24 cellular contexts compared by ENCODE assay signal in the genomic region with DNA sequence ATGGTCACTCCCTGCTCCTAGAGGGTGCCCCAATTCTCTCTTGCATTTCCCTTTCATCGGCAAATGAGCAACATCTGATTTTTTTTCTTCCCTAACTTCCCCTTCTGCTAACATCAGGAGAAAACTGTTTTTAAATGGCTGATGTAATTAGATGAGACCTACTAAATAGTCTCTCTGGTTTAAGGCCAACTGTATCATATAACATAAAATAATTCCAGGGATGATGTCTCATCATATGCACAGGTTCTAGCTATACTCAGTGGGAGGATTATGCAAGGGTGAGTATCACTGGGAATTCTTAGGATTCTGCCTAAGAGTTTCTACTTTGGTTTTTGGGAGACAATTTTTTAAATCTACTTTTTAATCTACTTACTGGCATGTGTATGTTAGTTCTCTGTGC.
"Had no signal": no experiment of that assay in that cellular context is flagged by ENCODE, and none has a peak within 500 bp of the region (broad histone marks: within the 10 kb centered on the region; RNA-seq: fewer than 3 reads in every experiment).

No MANE protein-coding gene starts in this region.

- H3K27ac Mint-ChIP-seq: activated CD4-positive, alpha-beta T cell treated with anti-CD3 and anti-CD28 coated beads for 36 hours; activated naive CD8-positive, alpha-beta T cell treated with anti-CD3 and anti-CD28 coated beads for 36 hours; activated T-cell treated with anti-CD3 and anti-CD28 coated beads, Interleukin-2, amount 50 U/mL, for 24 hours; dendritic cell treated with granulocyte-macrophage colony-stimulating factor and Interleukin-4, amounts not matched to agents 40 ng/mL and 50 ng/mL, for 4 days; natural killer cell treated with Interleukin-12 subunit alpha and Interleukin-12 subunit beta and Interleukin-15 and Interleukin-18, amount 100 ng/mL, for 72 hours; stimulated activated naive CD8-positive, alpha-beta T cell treated with anti-CD3 and anti-CD28 coated beads, Interleukin-15, Interleukin-2, amounts not matched to agents 100 ng/mL and 50 ng/mL, for 24 hours; T-helper 1 cell treated with Interleukin-12 subunit alpha and Interleukin-12 subunit beta and Interleukin-4 antibody, amounts not matched to agents 30 μg/mL and 1 μg/mL, for 36 hours; WTC11 had no signal

- H3K27me3 ChIP-seq: heart left ventricle, thyroid gland had no signal

- DNase-seq: activated CD4-positive, alpha-beta T cell treated with anti-CD3 and anti-CD28 coated beads for 36 hours; activated CD4-positive, alpha-beta T cell treated with anti-CD3 and anti-CD28 coated beads, Interleukin-2, amount 50 U/mL, for 4 hours; activated CD8-positive, alpha-beta memory T cell treated with anti-CD3 and anti-CD28 coated beads for 24 hours; activated CD8-positive, alpha-beta memory T cell treated with anti-CD3 and anti-CD28 coated beads, Interleukin-2, amount 50 U/mL, for 4 hours; activated naive CD4-positive, alpha-beta T cell treated with Interleukin-2 at 50 U/mL for 16 hours; activated naive CD8-positive, alpha-beta T cell treated with anti-CD3 and anti-CD28 coated beads for 36 hours; activated T-cell treated with anti-CD3 and anti-CD28 coated beads, Interleukin-2, amount 50 U/mL, for 24 hours; amygdala; effector CD8-positive, alpha-beta T cell; heart left ventricle; islet precursor cell; left cardiac atrium; right cardiac atrium; stimulated activated CD4-positive, alpha-beta T cell treated with anti-CD3 and anti-CD28 coated beads, Interleukin-1b, Interleukin-23, amount 100 ng/mL, for 48 hours; substantia nigra; T1000; thyroid gland had no signal

- H3K4me3 Mint-ChIP-seq: activated CD4-positive, alpha-beta T cell treated with anti-CD3 and anti-CD28 coated beads for 36 hours; activated naive CD8-positive, alpha-beta T cell treated with anti-CD3 and anti-CD28 coated beads for 36 hours; activated T-cell treated with anti-CD3 and anti-CD28 coated beads, Interleukin-2, amount 50 U/mL, for 24 hours; dendritic cell treated with granulocyte-macrophage colony-stimulating factor and Interleukin-4, amounts not matched to agents 40 ng/mL and 50 ng/mL, for 4 days; natural killer cell treated with Interleukin-12 subunit alpha and Interleukin-12 subunit beta and Interleukin-15 and Interleukin-18, amount 100 ng/mL, for 72 hours; stimulated activated naive CD8-positive, alpha-beta T cell treated with anti-CD3 and anti-CD28 coated beads, Interleukin-15, Interleukin-2, amounts not matched to agents 100 ng/mL and 50 ng/mL, for 24 hours; T-helper 1 cell treated with Interleukin-12 subunit alpha and Interleukin-12 subunit beta and Interleukin-4 antibody, amounts not matched to agents 30 μg/mL and 1 μg/mL, for 36 hours; WTC11 had no signal

- ATAC-seq: activated CD4-positive, alpha-beta T cell treated with anti-CD3 and anti-CD28 coated beads for 36 hours; heart left ventricle; left cardiac atrium; natural killer cell treated with Interleukin-12 subunit alpha and Interleukin-12 subunit beta and Interleukin-15 and Interleukin-18, amount 100 ng/mL, for 72 hours; right cardiac atrium; WTC11 had no signal

- H3K9me3 ChIP-seq: thyroid gland had no signal

- H3K4me3 ChIP-seq: heart left ventricle, skin epidermis, thyroid gland had no signal

- H3K27ac ChIP-seq: heart left ventricle, parathyroid adenoma, skin epidermis, thyroid gland had no signal

- H3K36me3 Mint-ChIP-seq: natural killer cell treated with Interleukin-12 subunit alpha and Interleukin-12 subunit beta and Interleukin-15 and Interleukin-18, amount 100 ng/mL, for 72 hours; WTC11 had no signal

- H3K27me3 Mint-ChIP-seq: activated CD4-positive, alpha-beta T cell treated with anti-CD3 and anti-CD28 coated beads for 36 hours; activated naive CD8-positive, alpha-beta T cell treated with anti-CD3 and anti-CD28 coated beads for 36 hours; activated T-cell treated with anti-CD3 and anti-CD28 coated beads, Interleukin-2, amount 50 U/mL, for 24 hours; dendritic cell treated with granulocyte-macrophage colony-stimulating factor and Interleukin-4, amounts not matched to agents 40 ng/mL and 50 ng/mL, for 4 days; natural killer cell treated with Interleukin-12 subunit alpha and Interleukin-12 subunit beta and Interleukin-15 and Interleukin-18, amount 100 ng/mL, for 72 hours; stimulated activated naive CD8-positive, alpha-beta T cell treated with anti-CD3 and anti-CD28 coated beads, Interleukin-15, Interleukin-2, amounts not matched to agents 100 ng/mL and 50 ng/mL, for 24 hours had no signal

- H3K9me3 Mint-ChIP-seq: dendritic cell treated with granulocyte-macrophage colony-stimulating factor and Interleukin-4, amounts not matched to agents 40 ng/mL and 50 ng/mL, for 4 days; T-helper 1 cell treated with Interleukin-12 subunit alpha and Interleukin-12 subunit beta and Interleukin-4 antibody, amounts not matched to agents 30 μg/mL and 1 μg/mL, for 36 hours had no signal
